Comparison of ENCODE assay signal across 1 cellular context in genomic region chr11:76835928-76836612, GRCh38.
A peak's percentile ranks its signal among the peaks of the same experiment; 100 is the strongest.
TF ChIP-seq lines count a peak whose summit lies in the region.

No MANE protein-coding gene starts in this region.

TF ChIP-seq in K562, 482 proteins besides CTCF, POLR2A, EP300 and RAD21 (continued from another document):
- TF ChIP-seq GATA2 (CRISPR knock-in tag; IDR thresholded peaks at IDR 0.05) (0 out of 2 replicates have a peak, but pooled peaks have one; percentile 23), MCM3 (IDR thresholded peaks at IDR 0.05) (no peak), ZSCAN32 (CRISPR knock-in tag; IDR thresholded peaks at IDR 0.05) (no peak), SMARCE1 (IDR thresholded peaks at IDR 0.05) (no peak), HINFP (tag; conservative IDR thresholded peaks at IDR 0.05; ENCODE audit: low read depth) (no peak), DPF2 (IDR thresholded peaks at IDR 0.05) (peak; percentile 45; the same call in 1 of the 2 replicates), E2F5 (CRISPR knock-in tag; IDR thresholded peaks at IDR 0.05) (no peak), ARID1B (IDR thresholded peaks at IDR 0.05) (peak; percentile 65), NFATC3 (IDR thresholded peaks at IDR 0.05) (no peak), EGR1 (conservative IDR thresholded peaks at IDR 0.05) (no peak), HDAC2 (IDR thresholded peaks at IDR 0.05) (0 out of 2 replicates have a peak, but pooled peaks have one; percentile 39), HDGF (IDR thresholded peaks at IDR 0.05) (peak; percentile 57; the same call in 1 of the 2 replicates), RBM25 (IDR thresholded peaks at IDR 0.05; ENCODE audit: low read depth, low read length, severe bottlenecking) (peak; percentile 69), ZNF311 (CRISPR knock-in tag; IDR thresholded peaks at IDR 0.05) (no peak), HDAC1 (IDR thresholded peaks at IDR 0.05) (0 out of 4 replicates have a peak, but pooled peaks of 1 of the 2 experiments have one; percentile 34), TAL1 (IDR thresholded peaks at IDR 0.05) (peak; percentile 42; the same call in 1 of the 2 replicates), ATF6 (CRISPR knock-in tag; IDR thresholded peaks at IDR 0.05) (no peak), HMG20A (CRISPR knock-in tag; conservative IDR thresholded peaks at IDR 0.05) (no peak), CBFA2T3 (IDR thresholded peaks at IDR 0.05) (peak; percentile 74), HMBOX1 (IDR thresholded peaks at IDR 0.05) (no peak), DDX20 (tag; IDR thresholded peaks at IDR 0.05; ENCODE audit: low read depth) (no peak), E2F3 (CRISPR knock-in tag; IDR thresholded peaks at IDR 0.05) (no peak), FOXA3 (CRISPR knock-in tag; conservative IDR thresholded peaks at IDR 0.05 in 1 of 2, IDR thresholded peaks at IDR 0.05 in 1 of 2) (no peak), NFRKB (IDR thresholded peaks at IDR 0.05; ENCODE audit: low read depth) (0 out of 2 replicates have a peak, but pooled peaks have one; percentile 21), ZBTB26 (CRISPR knock-in tag; IDR thresholded peaks at IDR 0.05) (no peak)
- TF ChIP-seq, protein P1, sequence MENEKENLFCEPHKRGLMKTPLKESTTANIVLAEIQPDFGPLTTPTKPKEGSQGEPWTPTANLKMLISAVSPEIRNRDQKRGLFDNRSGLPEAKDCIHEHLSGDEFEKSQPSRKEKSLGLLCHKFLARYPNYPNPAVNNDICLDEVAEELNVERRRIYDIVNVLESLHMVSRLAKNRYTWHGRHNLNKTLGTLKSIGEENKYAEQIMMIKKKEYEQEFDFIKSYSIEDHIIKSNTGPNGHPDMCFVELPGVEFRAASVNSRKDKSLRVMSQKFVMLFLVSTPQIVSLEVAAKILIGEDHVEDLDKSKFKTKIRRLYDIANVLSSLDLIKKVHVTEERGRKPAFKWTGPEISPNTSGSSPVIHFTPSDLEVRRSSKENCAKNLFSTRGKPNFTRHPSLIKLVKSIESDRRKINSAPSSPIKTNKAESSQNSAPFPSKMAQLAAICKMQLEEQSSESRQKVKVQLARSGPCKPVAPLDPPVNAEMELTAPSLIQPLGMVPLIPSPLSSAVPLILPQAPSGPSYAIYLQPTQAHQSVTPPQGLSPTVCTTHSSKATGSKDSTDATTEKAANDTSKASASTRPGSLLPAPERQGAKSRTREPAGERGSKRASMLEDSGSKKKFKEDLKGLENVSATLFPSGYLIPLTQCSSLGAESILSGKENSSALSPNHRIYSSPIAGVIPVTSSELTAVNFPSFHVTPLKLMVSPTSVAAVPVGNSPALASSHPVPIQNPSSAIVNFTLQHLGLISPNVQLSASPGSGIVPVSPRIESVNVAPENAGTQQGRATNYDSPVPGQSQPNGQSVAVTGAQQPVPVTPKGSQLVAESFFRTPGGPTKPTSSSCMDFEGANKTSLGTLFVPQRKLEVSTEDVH (IDR thresholded peaks at IDR 0.05; ENCODE audit: low read depth, partially characterized antibody) = no peak
- TF ChIP-seq, protein P2, sequence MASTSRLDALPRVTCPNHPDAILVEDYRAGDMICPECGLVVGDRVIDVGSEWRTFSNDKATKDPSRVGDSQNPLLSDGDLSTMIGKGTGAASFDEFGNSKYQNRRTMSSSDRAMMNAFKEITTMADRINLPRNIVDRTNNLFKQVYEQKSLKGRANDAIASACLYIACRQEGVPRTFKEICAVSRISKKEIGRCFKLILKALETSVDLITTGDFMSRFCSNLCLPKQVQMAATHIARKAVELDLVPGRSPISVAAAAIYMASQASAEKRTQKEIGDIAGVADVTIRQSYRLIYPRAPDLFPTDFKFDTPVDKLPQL (IDR thresholded peaks at IDR 0.05; ENCODE audit: extremely low read depth, insufficient read length) = no peak
- TF ChIP-seq, protein P3, sequence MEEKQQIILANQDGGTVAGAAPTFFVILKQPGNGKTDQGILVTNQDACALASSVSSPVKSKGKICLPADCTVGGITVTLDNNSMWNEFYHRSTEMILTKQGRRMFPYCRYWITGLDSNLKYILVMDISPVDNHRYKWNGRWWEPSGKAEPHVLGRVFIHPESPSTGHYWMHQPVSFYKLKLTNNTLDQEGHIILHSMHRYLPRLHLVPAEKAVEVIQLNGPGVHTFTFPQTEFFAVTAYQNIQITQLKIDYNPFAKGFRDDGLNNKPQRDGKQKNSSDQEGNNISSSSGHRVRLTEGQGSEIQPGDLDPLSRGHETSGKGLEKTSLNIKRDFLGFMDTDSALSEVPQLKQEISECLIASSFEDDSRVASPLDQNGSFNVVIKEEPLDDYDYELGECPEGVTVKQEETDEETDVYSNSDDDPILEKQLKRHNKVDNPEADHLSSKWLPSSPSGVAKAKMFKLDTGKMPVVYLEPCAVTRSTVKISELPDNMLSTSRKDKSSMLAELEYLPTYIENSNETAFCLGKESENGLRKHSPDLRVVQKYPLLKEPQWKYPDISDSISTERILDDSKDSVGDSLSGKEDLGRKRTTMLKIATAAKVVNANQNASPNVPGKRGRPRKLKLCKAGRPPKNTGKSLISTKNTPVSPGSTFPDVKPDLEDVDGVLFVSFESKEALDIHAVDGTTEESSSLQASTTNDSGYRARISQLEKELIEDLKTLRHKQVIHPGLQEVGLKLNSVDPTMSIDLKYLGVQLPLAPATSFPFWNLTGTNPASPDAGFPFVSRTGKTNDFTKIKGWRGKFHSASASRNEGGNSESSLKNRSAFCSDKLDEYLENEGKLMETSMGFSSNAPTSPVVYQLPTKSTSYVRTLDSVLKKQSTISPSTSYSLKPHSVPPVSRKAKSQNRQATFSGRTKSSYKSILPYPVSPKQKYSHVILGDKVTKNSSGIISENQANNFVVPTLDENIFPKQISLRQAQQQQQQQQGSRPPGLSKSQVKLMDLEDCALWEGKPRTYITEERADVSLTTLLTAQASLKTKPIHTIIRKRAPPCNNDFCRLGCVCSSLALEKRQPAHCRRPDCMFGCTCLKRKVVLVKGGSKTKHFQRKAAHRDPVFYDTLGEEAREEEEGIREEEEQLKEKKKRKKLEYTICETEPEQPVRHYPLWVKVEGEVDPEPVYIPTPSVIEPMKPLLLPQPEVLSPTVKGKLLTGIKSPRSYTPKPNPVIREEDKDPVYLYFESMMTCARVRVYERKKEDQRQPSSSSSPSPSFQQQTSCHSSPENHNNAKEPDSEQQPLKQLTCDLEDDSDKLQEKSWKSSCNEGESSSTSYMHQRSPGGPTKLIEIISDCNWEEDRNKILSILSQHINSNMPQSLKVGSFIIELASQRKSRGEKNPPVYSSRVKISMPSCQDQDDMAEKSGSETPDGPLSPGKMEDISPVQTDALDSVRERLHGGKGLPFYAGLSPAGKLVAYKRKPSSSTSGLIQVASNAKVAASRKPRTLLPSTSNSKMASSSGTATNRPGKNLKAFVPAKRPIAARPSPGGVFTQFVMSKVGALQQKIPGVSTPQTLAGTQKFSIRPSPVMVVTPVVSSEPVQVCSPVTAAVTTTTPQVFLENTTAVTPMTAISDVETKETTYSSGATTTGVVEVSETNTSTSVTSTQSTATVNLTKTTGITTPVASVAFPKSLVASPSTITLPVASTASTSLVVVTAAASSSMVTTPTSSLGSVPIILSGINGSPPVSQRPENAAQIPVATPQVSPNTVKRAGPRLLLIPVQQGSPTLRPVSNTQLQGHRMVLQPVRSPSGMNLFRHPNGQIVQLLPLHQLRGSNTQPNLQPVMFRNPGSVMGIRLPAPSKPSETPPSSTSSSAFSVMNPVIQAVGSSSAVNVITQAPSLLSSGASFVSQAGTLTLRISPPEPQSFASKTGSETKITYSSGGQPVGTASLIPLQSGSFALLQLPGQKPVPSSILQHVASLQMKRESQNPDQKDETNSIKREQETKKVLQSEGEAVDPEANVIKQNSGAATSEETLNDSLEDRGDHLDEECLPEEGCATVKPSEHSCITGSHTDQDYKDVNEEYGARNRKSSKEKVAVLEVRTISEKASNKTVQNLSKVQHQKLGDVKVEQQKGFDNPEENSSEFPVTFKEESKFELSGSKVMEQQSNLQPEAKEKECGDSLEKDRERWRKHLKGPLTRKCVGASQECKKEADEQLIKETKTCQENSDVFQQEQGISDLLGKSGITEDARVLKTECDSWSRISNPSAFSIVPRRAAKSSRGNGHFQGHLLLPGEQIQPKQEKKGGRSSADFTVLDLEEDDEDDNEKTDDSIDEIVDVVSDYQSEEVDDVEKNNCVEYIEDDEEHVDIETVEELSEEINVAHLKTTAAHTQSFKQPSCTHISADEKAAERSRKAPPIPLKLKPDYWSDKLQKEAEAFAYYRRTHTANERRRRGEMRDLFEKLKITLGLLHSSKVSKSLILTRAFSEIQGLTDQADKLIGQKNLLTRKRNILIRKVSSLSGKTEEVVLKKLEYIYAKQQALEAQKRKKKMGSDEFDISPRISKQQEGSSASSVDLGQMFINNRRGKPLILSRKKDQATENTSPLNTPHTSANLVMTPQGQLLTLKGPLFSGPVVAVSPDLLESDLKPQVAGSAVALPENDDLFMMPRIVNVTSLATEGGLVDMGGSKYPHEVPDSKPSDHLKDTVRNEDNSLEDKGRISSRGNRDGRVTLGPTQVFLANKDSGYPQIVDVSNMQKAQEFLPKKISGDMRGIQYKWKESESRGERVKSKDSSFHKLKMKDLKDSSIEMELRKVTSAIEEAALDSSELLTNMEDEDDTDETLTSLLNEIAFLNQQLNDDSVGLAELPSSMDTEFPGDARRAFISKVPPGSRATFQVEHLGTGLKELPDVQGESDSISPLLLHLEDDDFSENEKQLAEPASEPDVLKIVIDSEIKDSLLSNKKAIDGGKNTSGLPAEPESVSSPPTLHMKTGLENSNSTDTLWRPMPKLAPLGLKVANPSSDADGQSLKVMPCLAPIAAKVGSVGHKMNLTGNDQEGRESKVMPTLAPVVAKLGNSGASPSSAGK (IDR thresholded peaks at IDR 0.05) = no peak
- TF ChIP-seq, protein P4, sequence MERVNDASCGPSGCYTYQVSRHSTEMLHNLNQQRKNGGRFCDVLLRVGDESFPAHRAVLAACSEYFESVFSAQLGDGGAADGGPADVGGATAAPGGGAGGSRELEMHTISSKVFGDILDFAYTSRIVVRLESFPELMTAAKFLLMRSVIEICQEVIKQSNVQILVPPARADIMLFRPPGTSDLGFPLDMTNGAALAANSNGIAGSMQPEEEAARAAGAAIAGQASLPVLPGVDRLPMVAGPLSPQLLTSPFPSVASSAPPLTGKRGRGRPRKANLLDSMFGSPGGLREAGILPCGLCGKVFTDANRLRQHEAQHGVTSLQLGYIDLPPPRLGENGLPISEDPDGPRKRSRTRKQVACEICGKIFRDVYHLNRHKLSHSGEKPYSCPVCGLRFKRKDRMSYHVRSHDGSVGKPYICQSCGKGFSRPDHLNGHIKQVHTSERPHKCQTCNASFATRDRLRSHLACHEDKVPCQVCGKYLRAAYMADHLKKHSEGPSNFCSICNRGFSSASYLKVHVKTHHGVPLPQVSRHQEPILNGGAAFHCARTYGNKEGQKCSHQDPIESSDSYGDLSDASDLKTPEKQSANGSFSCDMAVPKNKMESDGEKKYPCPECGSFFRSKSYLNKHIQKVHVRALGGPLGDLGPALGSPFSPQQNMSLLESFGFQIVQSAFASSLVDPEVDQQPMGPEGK (CRISPR knock-in tag; IDR thresholded peaks at IDR 0.05; ENCODE audit: borderline replicate concordance) = no peak
